ENCODE assay signal across 3 cellular contexts in genomic region chr11:33672273-33672672, GRCh38.
TF ChIP-seq lines count a peak whose summit lies in the region.

No MANE protein-coding gene starts in this region.

TF ChIP-seq in SK-N-SH, 30 proteins besides CTCF, POLR2A, EP300 and RAD21:
- TF ChIP-seq TCF12 (IDR thresholded peaks at IDR 0.05) (no peak), RFX5 (IDR thresholded peaks at IDR 0.05; ENCODE audit: low read length) (0 out of 2 replicates have a peak, but pooled peaks have one; percentile 47), YY1 (IDR thresholded peaks at IDR 0.05; ENCODE audit: low read depth) (no peak), GATA2 (CRISPR knock-in tag; IDR thresholded peaks at IDR 0.05) (no peak)

TF ChIP-seq in SK-N-SH treated with all-trans-retinoic acid at 6 μM for 48 hours, 23 proteins besides CTCF, POLR2A, EP300 and RAD21:
- TF ChIP-seq TSHZ2 (CRISPR knock-in tag; IDR thresholded peaks at IDR 0.05) (no peak), SNAI2 (CRISPR knock-in tag; IDR thresholded peaks at IDR 0.05) (no peak), POU6F1 (CRISPR knock-in tag; IDR thresholded peaks at IDR 0.05; ENCODE audit: borderline replicate concordance, low read depth) (no peak), ZNF70 (CRISPR knock-in tag; IDR thresholded peaks at IDR 0.05) (no peak), ZNF565 (CRISPR knock-in tag; conservative IDR thresholded peaks at IDR 0.05; ENCODE audit: low read depth) (no peak), OSR1 (CRISPR knock-in tag; IDR thresholded peaks at IDR 0.05) (no peak), ZFP30 (CRISPR knock-in tag; IDR thresholded peaks at IDR 0.05) (no peak), PATZ1 (CRISPR knock-in tag; IDR thresholded peaks at IDR 0.05; ENCODE audit: borderline replicate concordance) (no peak), BACH2 (CRISPR knock-in tag; IDR thresholded peaks at IDR 0.05; ENCODE audit: borderline replicate concordance) (no peak)

TF ChIP-seq in GM12878, 131 proteins besides CTCF, POLR2A, EP300 and RAD21:
- TF ChIP-seq CREM (IDR thresholded peaks at IDR 0.05; ENCODE audit: low read depth): 0 out of 2 replicates have a peak, but pooled peaks have one; percentile 26
- TF ChIP-seq USF1 (IDR thresholded peaks at IDR 0.05; ENCODE audit: borderline replicate concordance, extremely low read length, insufficient read depth, low read depth, low read length): peak; percentile 11
- TF ChIP-seq RFX5 (IDR thresholded peaks at IDR 0.05; ENCODE audit: low read depth, low read length): peak; percentile 85
- TF ChIP-seq CREB1 (IDR thresholded peaks at IDR 0.05; ENCODE audit: low read depth): peak; percentile 66; the same call in 1 of the 2 replicates
- TF ChIP-seq CHD1 (IDR thresholded peaks at IDR 0.05; ENCODE audit: low read depth, low read length): no peak
- TF ChIP-seq RELB (IDR thresholded peaks at IDR 0.05; ENCODE audit: low read depth): no peak
